Comparison of ENCODE assay signal across 20 cellular contexts in the genomic region with DNA sequence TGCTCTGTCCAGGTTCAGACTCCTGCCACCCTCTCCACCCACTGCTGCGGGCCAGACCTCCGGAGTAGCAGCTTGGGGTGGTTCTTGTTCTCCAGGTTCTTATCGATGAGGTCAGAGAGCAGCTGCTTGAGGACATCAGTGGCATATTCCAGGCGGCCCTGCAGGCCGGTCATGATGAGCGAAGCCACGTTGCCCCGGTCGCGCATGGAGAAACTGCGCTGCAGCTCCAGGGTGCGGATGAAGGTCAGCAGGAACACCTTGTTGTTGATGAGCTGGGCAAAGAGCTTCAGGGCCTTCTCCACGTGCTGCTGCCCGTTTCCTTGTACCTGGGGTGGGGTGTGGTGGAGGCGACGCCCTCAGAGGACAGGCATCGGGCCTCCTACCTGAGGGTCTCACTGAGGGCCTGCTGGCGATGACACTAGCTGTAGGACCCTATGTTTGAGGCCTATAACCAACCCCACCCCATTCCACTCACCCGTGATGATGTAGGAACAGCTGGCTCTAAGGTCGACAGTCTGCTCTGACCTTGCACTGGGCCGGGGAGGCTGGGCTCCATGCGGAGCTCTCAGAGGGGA.
DNase-seq lines count a peak whose midpoint lies in the region; ATAC-seq, FAIRE-seq and TF ChIP-seq lines count a peak whose summit lies in the region.
"Had no signal": no experiment of that assay in that cellular context is flagged by ENCODE, and none has a peak within 500 bp of the region (broad histone marks: within the 10 kb centered on the region; RNA-seq: fewer than 3 reads in every experiment).

No MANE protein-coding gene starts in this region.

- H3K4me2 ChIP-seq in K562 (ENCODE audit: insufficient read depth, low read length): no peak overlapping the region
- H3K4me2 ChIP-seq in H1 (ENCODE audit: insufficient read depth in 1 of 2, low read depth in 2 of 2, low read length in 2 of 2): no peak overlapping the region
- H3K4me2 ChIP-seq: A549 had no signal

- no peak overlapping the region for H3K14ac ChIP-seq in H1 (ENCODE audit: insufficient read length)

- peaks cover under 1 to 10% of the 10 kb centered on the region in 2 experiments; a peak in 3 of 5 replicates for H3K4me1 ChIP-seq in K562 (replicated peaks in 1 of 2; ENCODE audit: control insufficient read depth in 2 of 2, insufficient read depth in 2 of 2, low read length in 2 of 2)
- no peaks in the 10 kb centered on the region for H3K4me1 ChIP-seq in H1 (replicated peaks in 1 of 4; ENCODE audit: control insufficient read depth in 3 of 4, insufficient read depth in 4 of 4, low read length in 3 of 4)
- peaks cover 31% of the 10 kb centered on the region for H3K4me1 ChIP-seq in ovary (ENCODE audit: insufficient read depth)
- H3K4me1 ChIP-seq in spleen: peaks cover 0 to under 1% (median 0%) of the 10 kb centered on the region in 6 donors
- peaks cover 5% of the 10 kb centered on the region for H3K4me1 ChIP-seq in mucosa of descending colon (ENCODE audit: low read depth)
- H3K4me1 ChIP-seq: A549 had no signal

- H3K79me1 ChIP-seq in H1 (ENCODE audit: low read depth, low read length): no peaks in the 10 kb centered on the region

- H3K9me3 ChIP-seq in K562 (replicated peaks; ENCODE audit: control insufficient read depth, insufficient read depth, low read depth, low read length): no peaks in the 10 kb centered on the region
- H3K9me3 ChIP-seq in H1 (ENCODE audit: insufficient read depth in 2 of 2, low read depth in 1 of 2, low read length in 1 of 2): no peaks in the 10 kb centered on the region
- H3K9me3 ChIP-seq in ovary: no peaks in the 10 kb centered on the region
- H3K9me3 ChIP-seq in spleen: no peaks in the 10 kb centered on the region
- no peaks in the 10 kb centered on the region for H3K9me3 ChIP-seq in mucosa of descending colon
- H3K9me3 ChIP-seq: A549 had no signal

- intact Hi-C loops in K562 (cut with micrococcal nuclease): no loop called here
- intact Hi-C loops in ovary (cut with DNase I): loop anchor here in 1 of 4 donors (5.0 to 10.0 kb wide), 2 partner anchors 53 to 200 kb away; a partner anchor contains a TSS
- intact Hi-C loops in spleen (cut with DNase I; ENCODE audit: low total_unique reads): no loop called here
- intact Hi-C loops in mucosa of descending colon (cut with DNase I, micrococcal nuclease): no loop called here

- no peak overlapping the region for H4K5ac ChIP-seq in H1 (ENCODE audit: insufficient read length, low read depth, low read length)

- H3K23ac ChIP-seq in H1 (ENCODE audit: insufficient read length): no peak overlapping the region

- no peak overlapping the region for H3K18ac ChIP-seq in H1 (ENCODE audit: extremely low read depth, low read length)

- no peak overlapping the region for H2AFZ ChIP-seq in K562 (ENCODE audit: low read depth, low read length)
- H2AFZ ChIP-seq in H1 (ENCODE audit: low read length): no peak overlapping the region

- no peak overlapping the region for H3K56ac ChIP-seq in H1 (replicated peaks; ENCODE audit: insufficient read length, low read depth, low read length)

- no peak; the same call in 1 of the 3 replicates for ATAC-seq in K562
- no peak for ATAC-seq in mucosa of descending colon
- ATAC-seq: A549 had no signal

- TF ChIP-seq EP300 in K562 (IDR thresholded peaks at IDR 0.05; ENCODE audit: low read length) (no peak), H1 (IDR thresholded peaks at IDR 0.05; ENCODE audit: borderline replicate concordance in 1 of 2, low read depth in 2 of 2, low read length in 2 of 2) (no peak), ovary (IDR thresholded peaks at IDR 0.05) (no peak)

- no peak overlapping the region for H3K4ac ChIP-seq in H1 (replicated peaks; ENCODE audit: insufficient read length, low read depth, low read length)

- peak overlapping the region; percentile 52; the same call in 1 of the 2 replicates for H4K8ac ChIP-seq in H1 (ENCODE audit: extremely low read depth, insufficient read depth, low read length)

- H4K91ac ChIP-seq in H1 (replicated peaks; ENCODE audit: insufficient read length, low read length): no peak overlapping the region

- POLR2A ChIA-PET in K562 (lab: Yijun Ruan, JAX) (interaction anchor here (0.6 to 2.6 kb wide), 8 partner anchors 8 to 610 kb away, joined by 3 to 9 read pairs (median 5); no protein-coding TSS in a partner anchor), H1 (lab: Charles Lee; ENCODE audit: partially characterized antibody) (no interaction called here)

- H3K4me3 ChIP-seq in K562 (no peak overlapping the region), H1 (ENCODE audit: extremely low read depth in 1 of 4, insufficient read depth in 2 of 4, low read depth in 3 of 4, low read length in 4 of 4) (no peak overlapping the region), ovary (no peak overlapping the region), spleen (no peak overlapping the region), mucosa of descending colon (no peak overlapping the region)
- H3K4me3 ChIP-seq: A549 had no signal

- peak overlapping the region in 1 of 2 experiments; percentile 27; a peak in 1 of 4 replicates for H3K9ac ChIP-seq in K562 (ENCODE audit: insufficient read depth in 1 of 2, low read depth in 2 of 2, low read length in 2 of 2)
- no peak overlapping the region for H3K9ac ChIP-seq in H1 (replicated peaks in 1 of 4; ENCODE audit: extremely low read depth in 1 of 4, low read depth in 3 of 4, low read length in 3 of 4)

- H2BK12ac ChIP-seq in H1 (ENCODE audit: low read depth, low read length): no peak overlapping the region

- DNase-seq in K562 (ENCODE audit: extremely low read depth in 1 of 4, low spot score in 3 of 4) (no peak), H1 (ENCODE audit: low read depth in 1 of 2, low spot score in 2 of 2) (no peak), ovary (no peak), spleen (peak; percentile 61), AG20443 (ENCODE audit: low spot score) (no peak), mucosa of descending colon (no peak)
- no peak for DNase-seq in stimulated activated CD8-positive, alpha-beta memory T cell treated with anti-CD3 and anti-CD28 coated beads, Interleukin-4, amount 100 ng/mL, for 48 hours
- DNase-seq: 8988T; ACHN; C1 segment of cervical spinal cord; Calu3; CD4-positive, alpha-beta memory T cell; COR-L47; DMS53; DMS79 treated with DMSO at 0.1 percent for 48 hours; GF-D8; HCEC 1CT had no signal

- no peak overlapping the region for H2BK120ac ChIP-seq in H1 (replicated peaks; ENCODE audit: low read depth, low read length)

- BruUV-seq in K562 (replicated peaks; lab: Mats Ljungman, UMichigan): no TSS peak

- H3K36me3 ChIP-seq in K562 (ENCODE audit: control insufficient read depth, insufficient read depth, low read length): no peaks in the 10 kb centered on the region
- H3K36me3 ChIP-seq in H1 (ENCODE audit: control insufficient read depth in 2 of 4, insufficient read depth in 4 of 4, low read length in 3 of 4): no peaks in the 10 kb centered on the region
- no peaks in the 10 kb centered on the region for H3K36me3 ChIP-seq in ovary
- peaks cover 0 to 79% (median 0%) of the 10 kb centered on the region in 6 donors for H3K36me3 ChIP-seq in spleen
- peaks cover 10% of the 10 kb centered on the region for H3K36me3 ChIP-seq in mucosa of descending colon (ENCODE audit: low read depth)

- H3K23me2 ChIP-seq in H1 (ENCODE audit: low read depth, low read length): no peaks in the 10 kb centered on the region; the same call in 1 of the 2 replicates

- no peak overlapping the region for H2BK5ac ChIP-seq in H1 (ENCODE audit: low read depth, low read length)

- no peaks in the 10 kb centered on the region for H3K9me1 ChIP-seq in K562 (ENCODE audit: control insufficient read depth, insufficient read depth, low read length)

- peaks cover 12% of the 10 kb centered on the region; the same call in 1 of the 2 replicates for H4K20me1 ChIP-seq in K562 (replicated peaks; ENCODE audit: control insufficient read depth, insufficient read depth, low read length)
- H4K20me1 ChIP-seq in H1 (replicated peaks in 1 of 2; ENCODE audit: control insufficient read depth in 1 of 2, insufficient read depth in 2 of 2, low read length in 2 of 2): no peaks in the 10 kb centered on the region

- H3K27me3 ChIP-seq in K562 (ENCODE audit: control insufficient read depth in 2 of 2, insufficient read depth in 2 of 2, low read length in 2 of 2) (peaks cover 52 to 83% of the 10 kb centered on the region in 2 experiments), H1 (replicated peaks in 1 of 4; ENCODE audit: control insufficient read depth in 3 of 4, extremely low read depth in 1 of 4, insufficient read depth in 3 of 4, low read length in 3 of 4) (no peaks in the 10 kb centered on the region), ovary (no peaks in the 10 kb centered on the region), spleen (replicated peaks in 1 of 7) (no peaks in the 10 kb centered on the region)

- H2BK20ac ChIP-seq in H1 (ENCODE audit: low read length): no peak overlapping the region

- no peaks in the 10 kb centered on the region for H3K79me2 ChIP-seq in K562 (ENCODE audit: control insufficient read depth, insufficient read depth, low read length)
- H3K79me2 ChIP-seq in H1 (ENCODE audit: control insufficient read depth in 1 of 2, insufficient read depth in 2 of 2, low read length in 2 of 2): no peaks in the 10 kb centered on the region

- no peak for TF ChIP-seq POLR2A in K562 (conservative IDR thresholded peaks at IDR 0.05)
- TF ChIP-seq POLR2A in H1 (IDR thresholded peaks at IDR 0.05; ENCODE audit: control extremely low read depth in 1 of 2, low read depth in 2 of 2, low read length in 2 of 2): no peak
- no peak for TF ChIP-seq POLR2A in ovary (IDR thresholded peaks at IDR 0.05)
- no peak for TF ChIP-seq POLR2A in spleen (IDR thresholded peaks at IDR 0.05)

- TF ChIP-seq CTCF in K562 (IDR thresholded peaks at IDR 0.05 in 2 of 3, conservative IDR thresholded peaks at IDR 0.05 in 1 of 3; ENCODE audit: insufficient read depth in 2 of 3, low read depth in 1 of 3, low read length in 3 of 3): no peak
- no peak for TF ChIP-seq CTCF in H1 (IDR thresholded peaks at IDR 0.05; ENCODE audit: control extremely low read depth in 1 of 3, insufficient read depth in 1 of 3, low read depth in 1 of 3, low read length in 3 of 3)
- TF ChIP-seq CTCF in ovary (IDR thresholded peaks at IDR 0.05): no peak
- TF ChIP-seq CTCF in spleen (IDR thresholded peaks at IDR 0.05 in 8 of 11, conservative IDR thresholded peaks at IDR 0.05 in 3 of 11): no peak
- TF ChIP-seq CTCF in mucosa of descending colon (IDR thresholded peaks at IDR 0.05): no peak

- FAIRE-seq in K562 (lab: Jason Lieb, UNC) (no peak), H1 (lab: Jason Lieb, UNC) (no peak)
- FAIRE-seq: A549, GM12891, GM18507 had no signal

- no peak overlapping the region for H3K27ac ChIP-seq in K562 (ENCODE audit: extremely low read depth, low read depth, low read length)
- no peak overlapping the region for H3K27ac ChIP-seq in H1 (ENCODE audit: low read depth, low read length)
- H3K27ac ChIP-seq in ovary: peak overlapping the region; percentile 62 to 67
- no peak overlapping the region for H3K27ac ChIP-seq in spleen
- H3K27ac ChIP-seq: A549 had no signal

- WGBS in K562 (ENCODE audit: insufficient coverage, low coverage, missing lambda C conversion rate): 16% methylated on average over 22 of the region's 22 CpGs
- 93% methylated on average over 22 of the region's 22 CpGs; no CpG with 5 or more reads in 1 of the 2 experiments for WGBS in H1 (ENCODE audit: extremely low coverage in 1 of 2, insufficient coverage in 1 of 2, insufficient read length in 1 of 2, insufficient replicate concordance in 2 of 2, low coverage in 1 of 2, low lambda C conversion rate in 2 of 2, missing lambda C conversion rate in 1 of 2), 2 experiments
- 81 to 86% (median 82%) methylated on average over 22 of the region's 22 CpGs for WGBS in ovary, 3 donors
- WGBS in spleen, 5 donors: 91 to 96% (median 93%) methylated on average over 21 to 22 of the region's 22 CpGs

- no peak overlapping the region for H2AK5ac ChIP-seq in H1 (ENCODE audit: low read depth, low read length)

- in situ Hi-C loops in K562 (cut with MboI): no loop called here

- H2BK15ac ChIP-seq in H1 (ENCODE audit: low read length): no peak overlapping the region

- TF ChIP-seq RAD21 in K562 (CRISPR knock-in tag; conservative IDR thresholded peaks at IDR 0.05 in 1 of 2, IDR thresholded peaks at IDR 0.05 in 1 of 2): no peak
- no peak for TF ChIP-seq RAD21 in H1 (IDR thresholded peaks at IDR 0.05 in 1 of 2, conservative IDR thresholded peaks at IDR 0.05 in 1 of 2; ENCODE audit: low read depth in 2 of 2, low read length in 2 of 2)

- CTCF ChIA-PET in K562 (lab: Yijun Ruan, JAX; ENCODE audit: low intra/inter-chr PET ratio): no interaction called here
- CTCF ChIA-PET in H1 (lab: Charles Lee; ENCODE audit: partially characterized antibody): interaction anchor here (0.7 to 11.0 kb wide), 20 partner anchors 10 to 212 kb away, joined by 3 to 78 read pairs (median 5); a partner anchor contains a TSS

Comparison
In these comparisons a context has a peak if more than half of its experiments do, and no peak if none do; other contexts are left out.
1. H3K27ac ChIP-seq: peak in ovary (2 of 2); none in K562 (single experiment), H1 (single experiment) and spleen (0 of 8).